ENCODE assay signal across 20 cellular contexts in genomic region chr20:13331536-13331935, GRCh38.
A peak's percentile ranks its signal among the peaks of the same experiment; 100 is the strongest.
DNase-seq lines count a peak whose midpoint lies in the region; ATAC-seq and TF ChIP-seq lines count a peak whose summit lies in the region.
"Had no signal": no experiment of that assay in that cellular context is flagged by ENCODE, and none has a peak within 500 bp of the region (broad histone marks: within the 10 kb centered on the region; RNA-seq: fewer than 3 reads in every experiment).

No MANE protein-coding gene starts in this region.

- H3K27ac Mint-ChIP-seq in T-helper 2 cell treated with Interferon-gamma antibody and Interleukin-4, amounts not matched to agents 5 μg/mL and 100 μg/mL, for 36 hours = no peak overlapping the region
- H3K27ac Mint-ChIP-seq: natural killer cell; progenitor cell of endocrine pancreas; T-helper 1 cell treated with Interleukin-12 subunit alpha and Interleukin-12 subunit beta and Interleukin-4 antibody, amounts not matched to agents 30 μg/mL and 1 μg/mL, for 36 hours; WTC11 had no signal

- H3K9me3 Mint-ChIP-seq in T-helper 2 cell treated with Interferon-gamma antibody and Interleukin-4, amounts not matched to agents 5 μg/mL and 100 μg/mL, for 36 hours = peaks cover 9% of the 10 kb centered on the region
- H3K9me3 Mint-ChIP-seq: T-helper 1 cell treated with Interleukin-12 subunit alpha and Interleukin-12 subunit beta and Interleukin-4 antibody, amounts not matched to agents 30 μg/mL and 1 μg/mL, for 36 hours had no signal

- H3K36me3 Mint-ChIP-seq in T-helper 2 cell treated with Interferon-gamma antibody and Interleukin-4, amounts not matched to agents 5 μg/mL and 100 μg/mL, for 36 hours (ENCODE audit: low read depth) = peaks cover 3% of the 10 kb centered on the region
- H3K36me3 Mint-ChIP-seq: natural killer cell had no signal

- H3K4me1 Mint-ChIP-seq in T-helper 2 cell treated with Interferon-gamma antibody and Interleukin-4, amounts not matched to agents 5 μg/mL and 100 μg/mL, for 36 hours (ENCODE audit: low read depth) = peaks cover 3% of the 10 kb centered on the region
- H3K4me1 Mint-ChIP-seq: natural killer cell had no signal

- ATAC-seq in HG02610 (IDR thresholded peaks at IDR 0.05; ENCODE audit: unreplicated experiment) (peak; percentile 44), GM21786 (IDR thresholded peaks at IDR 0.05; ENCODE audit: unreplicated experiment) (no peak)
- ATAC-seq in activated CD4-positive, CD25-positive, alpha-beta regulatory T cell treated with anti-CD3 and anti-CD28 coated beads, Interleukin-2, amount 50 U/mL, for 24 hours = no peak
- ATAC-seq: natural killer cell, WTC11 had no signal

- in situ Hi-C loops in astrocyte of the spinal cord (cut with HindIII; ENCODE audit: low sequenced_read_pairs) = no loop called here

- no peaks in the 10 kb centered on the region for H3K27me3 Mint-ChIP-seq in T-helper 2 cell treated with Interferon-gamma antibody and Interleukin-4, amounts not matched to agents 5 μg/mL and 100 μg/mL, for 36 hours (ENCODE audit: low read depth)
- H3K27me3 Mint-ChIP-seq: progenitor cell of endocrine pancreas had no signal

- H3K4me3 Mint-ChIP-seq in T-helper 2 cell treated with Interferon-gamma antibody and Interleukin-4, amounts not matched to agents 5 μg/mL and 100 μg/mL, for 36 hours = no peak overlapping the region
- H3K4me3 Mint-ChIP-seq: natural killer cell; T-helper 1 cell treated with Interleukin-12 subunit alpha and Interleukin-12 subunit beta and Interleukin-4 antibody, amounts not matched to agents 30 μg/mL and 1 μg/mL, for 36 hours; WTC11 had no signal

- peak; percentile 43 for DNase-seq in AG20443 (ENCODE audit: low spot score)
- DNase-seq in astrocyte of the spinal cord (ENCODE audit: low read depth, low spot score) = peak; percentile 36
- DNase-seq in kidney glomerular epithelial cell (lab: John Stamatoyannopoulos, UW) = peak; percentile 67
- DNase-seq in NCI-H446 (lab: John Stamatoyannopoulos, UW) = no peak
- no peak for DNase-seq in T-helper 2 cell treated with Interferon-gamma antibody and Interleukin-4, amounts not matched to agents 5 μg/mL and 100 μg/mL, for 36 hours (ENCODE audit: low spot score)
- DNase-seq: amniotic stem cell, colonic mucosa, DMS53, glutamatergic neuron, natural killer cell, NCI-H146, NCI-H2227 treated with DMSO at 0.1 percent for 48 hours had no signal

- H3K4me3 ChIP-seq in astrocyte of the spinal cord (ENCODE audit: low read depth, low read length) = no peak overlapping the region
- H3K4me3 ChIP-seq: colonic mucosa, lung, thoracic aorta had no signal

- TF ChIP-seq CTCF in astrocyte of the spinal cord (IDR thresholded peaks at IDR 0.05; ENCODE audit: low read depth, low read length) = no peak

Comparison
In these comparisons a context has a peak if more than half of its experiments do, and no peak if none do; other contexts are left out.
1. DNase-seq: peak in AG20443 (single experiment), astrocyte of the spinal cord (single experiment) and kidney glomerular epithelial cell (single experiment); none in NCI-H446 (0 of 2) and T-helper 2 cell treated with Interferon-gamma antibody and Interleukin-4, amounts not matched to agents 5 μg/mL and 100 μg/mL, for 36 hours (single experiment).